In the genomic region with DNA sequence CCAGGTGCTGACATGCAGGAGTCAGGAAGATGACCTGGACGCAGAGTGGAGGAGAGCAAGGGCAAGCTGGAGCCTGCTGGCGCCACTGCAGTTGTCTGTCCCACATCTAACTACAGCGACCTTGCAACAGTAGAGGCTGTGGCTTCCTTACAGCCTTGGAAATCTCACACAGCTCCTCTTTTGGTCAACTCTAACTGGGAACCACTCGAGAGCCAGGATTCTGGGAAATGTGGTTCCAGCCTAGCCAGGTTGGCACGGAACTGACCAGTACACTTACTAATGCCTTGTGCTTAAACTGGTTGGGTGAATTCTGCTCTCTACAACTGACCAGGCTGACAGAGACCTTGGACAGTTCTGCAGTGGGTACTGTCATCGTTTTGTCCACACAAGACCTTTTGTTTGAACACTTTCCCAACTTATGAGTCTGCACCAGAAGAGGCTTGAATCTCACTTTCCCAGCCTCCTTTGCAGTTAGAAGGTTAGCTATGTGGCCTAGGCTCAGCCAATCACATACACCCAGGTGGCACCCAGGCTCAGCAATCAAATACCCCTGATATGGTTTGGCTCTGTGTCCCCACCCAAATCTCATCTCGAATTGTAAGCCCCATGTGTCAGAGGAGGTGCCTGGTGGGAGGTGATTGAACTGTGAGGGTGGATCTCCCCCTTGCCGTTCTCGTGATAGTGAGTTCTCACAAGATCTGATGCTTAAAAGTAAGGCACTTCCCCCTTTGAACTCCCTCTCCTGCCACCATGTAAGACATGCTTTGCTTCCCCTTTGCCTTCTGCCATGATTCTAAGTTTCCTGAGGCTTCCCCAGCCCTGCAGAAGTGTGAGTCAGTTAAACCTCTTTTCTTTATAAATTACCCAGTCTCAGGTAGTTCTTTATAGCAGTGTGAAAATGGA, we compare ENCODE assay signal across 1 cellular context.
TF ChIP-seq lines count a peak whose summit lies in the region.

No MANE protein-coding gene starts in this region.

TF ChIP-seq in HepG2, 621 proteins besides CTCF, POLR2A, EP300 and RAD21 (continued from another document and continues in another):
- TF ChIP-seq, protein P1, sequence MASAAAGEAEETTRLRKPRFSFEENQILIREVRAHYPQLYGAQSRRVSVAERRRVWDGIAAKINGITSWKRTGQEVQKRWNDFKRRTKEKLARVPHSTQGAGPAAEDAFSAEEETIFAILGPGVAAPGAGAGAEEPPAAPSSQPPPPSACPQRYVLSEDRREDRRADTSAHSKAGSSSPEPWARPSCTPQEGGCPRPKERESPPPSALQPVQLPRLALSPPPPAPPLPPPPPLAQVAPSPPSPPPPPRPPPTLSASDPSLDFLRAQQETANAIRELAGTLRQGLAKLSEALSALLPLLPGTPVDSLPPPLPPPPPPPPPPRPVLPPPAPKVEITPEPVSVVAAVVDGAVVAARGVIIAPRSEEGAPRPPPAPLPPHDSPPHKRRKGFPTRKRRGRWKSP (CRISPR knock-in tag; IDR thresholded peaks at IDR 0.05) = no peak
- TF ChIP-seq, protein P2, sequence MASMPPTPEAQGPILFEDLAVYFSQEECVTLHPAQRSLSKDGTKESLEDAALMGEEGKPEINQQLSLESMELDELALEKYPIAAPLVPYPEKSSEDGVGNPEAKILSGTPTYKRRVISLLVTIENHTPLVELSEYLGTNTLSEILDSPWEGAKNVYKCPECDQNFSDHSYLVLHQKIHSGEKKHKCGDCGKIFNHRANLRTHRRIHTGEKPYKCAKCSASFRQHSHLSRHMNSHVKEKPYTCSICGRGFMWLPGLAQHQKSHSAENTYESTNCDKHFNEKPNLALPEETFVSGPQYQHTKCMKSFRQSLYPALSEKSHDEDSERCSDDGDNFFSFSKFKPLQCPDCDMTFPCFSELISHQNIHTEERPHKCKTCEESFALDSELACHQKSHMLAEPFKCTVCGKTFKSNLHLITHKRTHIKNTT (CRISPR knock-in tag; IDR thresholded peaks at IDR 0.05) = no peak
- no peak for TF ChIP-seq ZNF550 (CRISPR knock-in tag; IDR thresholded peaks at IDR 0.05; ENCODE audit: borderline replicate concordance)
- no peak for TF ChIP-seq ZNF766 (CRISPR knock-in tag; IDR thresholded peaks at IDR 0.05; ENCODE audit: borderline replicate concordance)
- TF ChIP-seq, protein P3, sequence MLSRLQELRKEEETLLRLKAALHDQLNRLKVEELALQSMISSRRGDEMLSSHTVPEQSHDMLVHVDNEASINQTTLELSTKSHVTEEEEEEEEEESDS (CRISPR knock-in tag; IDR thresholded peaks at IDR 0.05; ENCODE audit: borderline replicate concordance) = no peak
- no peak for TF ChIP-seq SP2 (CRISPR knock-in tag; IDR thresholded peaks at IDR 0.05)
- TF ChIP-seq PHF20 (CRISPR knock-in tag; IDR thresholded peaks at IDR 0.05) = no peak
- no peak; the same call in 1 of the 2 replicates for TF ChIP-seq KDM3A (CRISPR knock-in tag; IDR thresholded peaks at IDR 0.05; ENCODE audit: low read depth)
- no peak for TF ChIP-seq CHD2 (IDR thresholded peaks at IDR 0.05; ENCODE audit: low read depth, low read length)
- TF ChIP-seq, protein P4, sequence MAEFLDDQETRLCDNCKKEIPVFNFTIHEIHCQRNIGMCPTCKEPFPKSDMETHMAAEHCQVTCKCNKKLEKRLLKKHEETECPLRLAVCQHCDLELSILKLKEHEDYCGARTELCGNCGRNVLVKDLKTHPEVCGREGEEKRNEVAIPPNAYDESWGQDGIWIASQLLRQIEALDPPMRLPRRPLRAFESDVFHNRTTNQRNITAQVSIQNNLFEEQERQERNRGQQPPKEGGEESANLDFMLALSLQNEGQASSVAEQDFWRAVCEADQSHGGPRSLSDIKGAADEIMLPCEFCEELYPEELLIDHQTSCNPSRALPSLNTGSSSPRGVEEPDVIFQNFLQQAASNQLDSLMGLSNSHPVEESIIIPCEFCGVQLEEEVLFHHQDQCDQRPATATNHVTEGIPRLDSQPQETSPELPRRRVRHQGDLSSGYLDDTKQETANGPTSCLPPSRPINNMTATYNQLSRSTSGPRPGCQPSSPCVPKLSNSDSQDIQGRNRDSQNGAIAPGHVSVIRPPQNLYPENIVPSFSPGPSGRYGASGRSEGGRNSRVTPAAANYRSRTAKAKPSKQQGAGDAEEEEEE (CRISPR knock-in tag; IDR thresholded peaks at IDR 0.05; ENCODE audit: borderline replicate concordance) = no peak
- TF ChIP-seq NCOA1 (CRISPR knock-in tag; IDR thresholded peaks at IDR 0.05) = 0 out of 2 replicates have a peak, but pooled peaks have one; percentile 18
- 0 out of 2 replicates have a peak, but pooled peaks have one; percentile 18 for TF ChIP-seq HNF4A (CRISPR knock-in tag; IDR thresholded peaks at IDR 0.05)
- TF ChIP-seq SP5 (CRISPR knock-in tag; IDR thresholded peaks at IDR 0.05; ENCODE audit: borderline replicate concordance, low read depth) = no peak; the same call in 1 of the 2 replicates
- no peak; the same call in 1 of the 2 replicates for TF ChIP-seq BCL6 (CRISPR knock-in tag; IDR thresholded peaks at IDR 0.05)
- TF ChIP-seq ZNF773 (CRISPR knock-in tag; IDR thresholded peaks at IDR 0.05; ENCODE audit: borderline replicate concordance) = peak; percentile 17; the same call in 1 of the 2 replicates
- TF ChIP-seq SOX6 (IDR thresholded peaks at IDR 0.05) = no peak
- TF ChIP-seq SOX6 (CRISPR knock-in tag; IDR thresholded peaks at IDR 0.05) = peak; percentile 53; the same call in 1 of the 2 replicates
- no peak for TF ChIP-seq EHMT2 (IDR thresholded peaks at IDR 0.05; ENCODE audit: borderline replicate concordance, low read depth, low read length)
- TF ChIP-seq, protein P5, sequence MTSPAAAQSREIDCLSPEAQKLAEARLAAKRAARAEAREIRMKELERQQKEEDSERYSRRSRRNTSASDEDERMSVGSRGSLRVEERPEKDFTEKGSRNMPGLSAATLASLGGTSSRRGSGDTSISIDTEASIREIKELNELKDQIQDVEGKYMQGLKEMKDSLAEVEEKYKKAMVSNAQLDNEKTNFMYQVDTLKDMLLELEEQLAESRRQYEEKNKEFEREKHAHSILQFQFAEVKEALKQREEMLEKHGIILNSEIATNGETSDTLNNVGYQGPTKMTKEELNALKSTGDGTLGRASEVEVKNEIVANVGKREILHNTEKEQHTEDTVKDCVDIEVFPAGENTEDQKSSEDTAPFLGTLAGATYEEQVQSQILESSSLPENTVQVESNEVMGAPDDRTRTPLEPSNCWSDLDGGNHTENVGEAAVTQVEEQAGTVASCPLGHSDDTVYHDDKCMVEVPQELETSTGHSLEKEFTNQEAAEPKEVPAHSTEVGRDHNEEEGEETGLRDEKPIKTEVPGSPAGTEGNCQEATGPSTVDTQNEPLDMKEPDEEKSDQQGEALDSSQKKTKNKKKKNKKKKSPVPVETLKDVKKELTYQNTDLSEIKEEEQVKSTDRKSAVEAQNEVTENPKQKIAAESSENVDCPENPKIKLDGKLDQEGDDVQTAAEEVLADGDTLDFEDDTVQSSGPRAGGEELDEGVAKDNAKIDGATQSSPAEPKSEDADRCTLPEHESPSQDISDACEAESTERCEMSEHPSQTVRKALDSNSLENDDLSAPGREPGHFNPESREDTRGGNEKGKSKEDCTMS (CRISPR knock-in tag; conservative IDR thresholded peaks at IDR 0.05) = no peak
- no peak for TF ChIP-seq ZNF737 (CRISPR knock-in tag; IDR thresholded peaks at IDR 0.05; ENCODE audit: borderline replicate concordance)
- TF ChIP-seq, protein P6, sequence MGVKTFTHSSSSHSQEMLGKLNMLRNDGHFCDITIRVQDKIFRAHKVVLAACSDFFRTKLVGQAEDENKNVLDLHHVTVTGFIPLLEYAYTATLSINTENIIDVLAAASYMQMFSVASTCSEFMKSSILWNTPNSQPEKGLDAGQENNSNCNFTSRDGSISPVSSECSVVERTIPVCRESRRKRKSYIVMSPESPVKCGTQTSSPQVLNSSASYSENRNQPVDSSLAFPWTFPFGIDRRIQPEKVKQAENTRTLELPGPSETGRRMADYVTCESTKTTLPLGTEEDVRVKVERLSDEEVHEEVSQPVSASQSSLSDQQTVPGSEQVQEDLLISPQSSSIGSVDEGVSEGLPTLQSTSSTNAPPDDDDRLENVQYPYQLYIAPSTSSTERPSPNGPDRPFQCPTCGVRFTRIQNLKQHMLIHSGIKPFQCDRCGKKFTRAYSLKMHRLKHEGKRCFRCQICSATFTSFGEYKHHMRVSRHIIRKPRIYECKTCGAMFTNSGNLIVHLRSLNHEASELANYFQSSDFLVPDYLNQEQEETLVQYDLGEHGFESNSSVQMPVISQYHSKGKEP (CRISPR knock-in tag; IDR thresholded peaks at IDR 0.05) = no peak
- TF ChIP-seq ZNF841 (CRISPR knock-in tag; IDR thresholded peaks at IDR 0.05; ENCODE audit: borderline replicate concordance) = no peak
- TF ChIP-seq, protein P7, sequence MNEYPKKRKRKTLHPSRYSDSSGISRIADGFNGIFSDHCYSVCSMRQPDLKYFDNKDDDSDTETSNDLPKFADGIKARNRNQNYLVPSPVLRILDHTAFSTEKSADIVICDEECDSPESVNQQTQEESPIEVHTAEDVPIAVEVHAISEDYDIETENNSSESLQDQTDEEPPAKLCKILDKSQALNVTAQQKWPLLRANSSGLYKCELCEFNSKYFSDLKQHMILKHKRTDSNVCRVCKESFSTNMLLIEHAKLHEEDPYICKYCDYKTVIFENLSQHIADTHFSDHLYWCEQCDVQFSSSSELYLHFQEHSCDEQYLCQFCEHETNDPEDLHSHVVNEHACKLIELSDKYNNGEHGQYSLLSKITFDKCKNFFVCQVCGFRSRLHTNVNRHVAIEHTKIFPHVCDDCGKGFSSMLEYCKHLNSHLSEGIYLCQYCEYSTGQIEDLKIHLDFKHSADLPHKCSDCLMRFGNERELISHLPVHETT (CRISPR knock-in tag; conservative IDR thresholded peaks at IDR 0.05) = no peak
- no peak for TF ChIP-seq ZNF335 (CRISPR knock-in tag; IDR thresholded peaks at IDR 0.05)
- TF ChIP-seq TGIF2 (CRISPR knock-in tag; IDR thresholded peaks at IDR 0.05) = 0 out of 2 replicates have a peak, but pooled peaks have one; percentile 15
- TF ChIP-seq, protein P8, sequence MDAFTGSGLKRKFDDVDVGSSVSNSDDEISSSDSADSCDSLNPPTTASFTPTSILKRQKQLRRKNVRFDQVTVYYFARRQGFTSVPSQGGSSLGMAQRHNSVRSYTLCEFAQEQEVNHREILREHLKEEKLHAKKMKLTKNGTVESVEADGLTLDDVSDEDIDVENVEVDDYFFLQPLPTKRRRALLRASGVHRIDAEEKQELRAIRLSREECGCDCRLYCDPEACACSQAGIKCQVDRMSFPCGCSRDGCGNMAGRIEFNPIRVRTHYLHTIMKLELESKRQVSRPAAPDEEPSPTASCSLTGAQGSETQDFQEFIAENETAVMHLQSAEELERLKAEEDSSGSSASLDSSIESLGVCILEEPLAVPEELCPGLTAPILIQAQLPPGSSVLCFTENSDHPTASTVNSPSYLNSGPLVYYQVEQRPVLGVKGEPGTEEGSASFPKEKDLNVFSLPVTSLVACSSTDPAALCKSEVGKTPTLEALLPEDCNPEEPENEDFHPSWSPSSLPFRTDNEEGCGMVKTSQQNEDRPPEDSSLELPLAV (CRISPR knock-in tag; conservative IDR thresholded peaks at IDR 0.05; ENCODE audit: low read depth) = no peak
- no peak for TF ChIP-seq ATM (IDR thresholded peaks at IDR 0.05; ENCODE audit: borderline replicate concordance)
- no peak for TF ChIP-seq ZFP41 (CRISPR knock-in tag; IDR thresholded peaks at IDR 0.05; ENCODE audit: borderline replicate concordance)
- no peak for TF ChIP-seq SNAI1 (CRISPR knock-in tag; IDR thresholded peaks at IDR 0.05; ENCODE audit: borderline replicate concordance)
- TF ChIP-seq, protein P9, sequence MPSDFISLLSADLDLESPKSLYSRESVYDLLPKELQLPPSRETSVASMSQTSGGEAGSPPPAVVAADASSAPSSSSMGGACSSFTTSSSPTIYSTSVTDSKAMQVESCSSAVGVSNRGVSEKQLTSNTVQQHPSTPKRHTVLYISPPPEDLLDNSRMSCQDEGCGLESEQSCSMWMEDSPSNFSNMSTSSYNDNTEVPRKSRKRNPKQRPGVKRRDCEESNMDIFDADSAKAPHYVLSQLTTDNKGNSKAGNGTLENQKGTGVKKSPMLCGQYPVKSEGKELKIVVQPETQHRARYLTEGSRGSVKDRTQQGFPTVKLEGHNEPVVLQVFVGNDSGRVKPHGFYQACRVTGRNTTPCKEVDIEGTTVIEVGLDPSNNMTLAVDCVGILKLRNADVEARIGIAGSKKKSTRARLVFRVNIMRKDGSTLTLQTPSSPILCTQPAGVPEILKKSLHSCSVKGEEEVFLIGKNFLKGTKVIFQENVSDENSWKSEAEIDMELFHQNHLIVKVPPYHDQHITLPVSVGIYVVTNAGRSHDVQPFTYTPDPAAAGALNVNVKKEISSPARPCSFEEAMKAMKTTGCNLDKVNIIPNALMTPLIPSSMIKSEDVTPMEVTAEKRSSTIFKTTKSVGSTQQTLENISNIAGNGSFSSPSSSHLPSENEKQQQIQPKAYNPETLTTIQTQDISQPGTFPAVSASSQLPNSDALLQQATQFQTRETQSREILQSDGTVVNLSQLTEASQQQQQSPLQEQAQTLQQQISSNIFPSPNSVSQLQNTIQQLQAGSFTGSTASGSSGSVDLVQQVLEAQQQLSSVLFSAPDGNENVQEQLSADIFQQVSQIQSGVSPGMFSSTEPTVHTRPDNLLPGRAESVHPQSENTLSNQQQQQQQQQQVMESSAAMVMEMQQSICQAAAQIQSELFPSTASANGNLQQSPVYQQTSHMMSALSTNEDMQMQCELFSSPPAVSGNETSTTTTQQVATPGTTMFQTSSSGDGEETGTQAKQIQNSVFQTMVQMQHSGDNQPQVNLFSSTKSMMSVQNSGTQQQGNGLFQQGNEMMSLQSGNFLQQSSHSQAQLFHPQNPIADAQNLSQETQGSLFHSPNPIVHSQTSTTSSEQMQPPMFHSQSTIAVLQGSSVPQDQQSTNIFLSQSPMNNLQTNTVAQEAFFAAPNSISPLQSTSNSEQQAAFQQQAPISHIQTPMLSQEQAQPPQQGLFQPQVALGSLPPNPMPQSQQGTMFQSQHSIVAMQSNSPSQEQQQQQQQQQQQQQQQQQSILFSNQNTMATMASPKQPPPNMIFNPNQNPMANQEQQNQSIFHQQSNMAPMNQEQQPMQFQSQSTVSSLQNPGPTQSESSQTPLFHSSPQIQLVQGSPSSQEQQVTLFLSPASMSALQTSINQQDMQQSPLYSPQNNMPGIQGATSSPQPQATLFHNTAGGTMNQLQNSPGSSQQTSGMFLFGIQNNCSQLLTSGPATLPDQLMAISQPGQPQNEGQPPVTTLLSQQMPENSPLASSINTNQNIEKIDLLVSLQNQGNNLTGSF (CRISPR knock-in tag; IDR thresholded peaks at IDR 0.05) = no peak
- TF ChIP-seq ZNF75D (CRISPR knock-in tag; IDR thresholded peaks at IDR 0.05; ENCODE audit: borderline replicate concordance) = no peak
- TF ChIP-seq, protein P10, sequence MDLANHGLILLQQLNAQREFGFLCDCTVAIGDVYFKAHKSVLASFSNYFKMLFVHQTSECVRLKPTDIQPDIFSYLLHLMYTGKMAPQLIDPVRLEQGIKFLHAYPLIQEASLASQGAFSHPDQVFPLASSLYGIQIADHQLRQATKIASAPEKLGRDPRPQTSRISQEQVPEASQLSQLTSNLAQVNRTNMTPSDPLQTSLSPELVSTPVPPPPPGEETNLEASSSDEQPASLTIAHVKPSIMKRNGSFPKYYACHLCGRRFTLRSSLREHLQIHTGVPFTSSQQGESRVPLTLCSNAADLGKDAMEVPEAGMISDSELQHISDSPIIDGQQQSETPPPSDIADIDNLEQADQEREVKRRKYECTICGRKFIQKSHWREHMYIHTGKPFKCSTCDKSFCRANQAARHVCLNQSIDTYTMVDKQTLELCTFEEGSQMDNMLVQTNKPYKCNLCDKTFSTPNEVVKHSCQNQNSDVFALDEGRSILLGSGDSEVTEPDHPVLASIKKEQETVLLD (CRISPR knock-in tag; IDR thresholded peaks at IDR 0.05; ENCODE audit: low read depth) = no peak
- no peak for TF ChIP-seq TP53 (CRISPR knock-in tag; conservative IDR thresholded peaks at IDR 0.05)
- no peak for TF ChIP-seq PHF5A (CRISPR knock-in tag; IDR thresholded peaks at IDR 0.05; ENCODE audit: low read depth, unreplicated experiment)
- TF ChIP-seq MXD4 (CRISPR knock-in tag; IDR thresholded peaks at IDR 0.05) = no peak
- no peak for TF ChIP-seq JUNB (CRISPR knock-in tag; IDR thresholded peaks at IDR 0.05; ENCODE audit: borderline replicate concordance)
